ENCODE assay signal across 2 cellular contexts in genomic region chr1:34778381-34778780, GRCh38.
TF ChIP-seq lines count a peak whose summit lies in the region.

No MANE protein-coding gene starts in this region.

TF ChIP-seq in HepG2, 621 proteins besides CTCF, POLR2A, EP300 and RAD21:
- TF ChIP-seq ZBTB40 (IDR thresholded peaks at IDR 0.05) (peak; percentile 64), ZBTB40 (CRISPR knock-in tag; IDR thresholded peaks at IDR 0.05) (no peak), ZNF597 (CRISPR knock-in tag; IDR thresholded peaks at IDR 0.05) (no peak)

TF ChIP-seq in SK-N-SH, 30 proteins besides CTCF, POLR2A, EP300 and RAD21:
- TF ChIP-seq RCOR1 (IDR thresholded peaks at IDR 0.05; ENCODE audit: low read length) (no peak), NRF1 (IDR thresholded peaks at IDR 0.05; ENCODE audit: low read depth, low read length) (no peak), REST (IDR thresholded peaks at IDR 0.05; ENCODE audit: low read depth, low read length) (no peak), JUND (IDR thresholded peaks at IDR 0.05) (no peak), RXRA (IDR thresholded peaks at IDR 0.05; ENCODE audit: borderline replicate concordance, low read depth) (no peak), TAF1 (IDR thresholded peaks at IDR 0.05; ENCODE audit: borderline replicate concordance, low read depth, low read length) (no peak)
